In the genomic region with DNA sequence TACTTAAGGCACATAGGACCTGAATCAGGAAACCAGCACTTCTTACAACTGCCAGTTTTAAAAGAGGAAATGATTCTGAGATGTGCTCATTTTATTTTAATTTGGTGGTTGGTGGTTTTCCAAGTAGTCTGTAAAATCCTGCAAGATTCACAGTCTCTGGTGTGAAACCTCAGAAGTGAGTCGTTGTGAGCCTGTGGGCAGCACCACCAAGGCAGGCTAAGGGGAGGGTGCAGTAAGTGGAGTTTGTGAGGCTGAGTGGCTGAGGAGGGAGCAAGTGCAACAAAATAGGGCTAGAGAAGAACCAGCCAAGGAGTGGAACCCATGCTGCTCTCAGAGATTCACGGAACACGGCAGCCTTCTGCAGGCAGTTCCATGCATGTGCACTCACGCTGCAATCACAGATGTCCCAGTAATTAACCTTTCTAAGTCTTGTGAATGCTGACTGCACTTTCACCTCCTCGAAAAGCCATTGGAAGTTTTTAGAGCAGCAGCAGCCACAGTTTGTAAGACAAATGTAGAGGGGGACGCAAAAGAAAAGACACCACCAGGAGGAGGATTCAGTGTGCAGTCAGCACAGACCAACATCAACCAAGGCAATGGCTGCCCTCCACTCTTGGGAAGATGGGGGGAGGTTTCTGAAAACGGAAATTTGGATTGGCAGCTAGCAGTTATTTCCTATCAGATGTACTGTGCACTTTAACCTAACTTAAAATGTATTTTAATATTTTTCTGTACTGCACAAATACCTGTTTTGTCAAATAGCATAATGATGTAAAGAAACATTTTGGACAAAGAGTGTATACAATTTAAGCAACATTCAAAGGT, we compare ENCODE assay signal across 8 cellular contexts. TPM values are rescaled to one million over a fixed set of nuclear protein-coding genes. Genes with fewer than 3 reads are reported as not detected.
DNase-seq lines count a peak whose midpoint lies in the region; ATAC-seq, FAIRE-seq and TF ChIP-seq lines count a peak whose summit lies in the region.

No MANE protein-coding gene starts in this region.

- WGBS in small intestine, 3 donors = 60 to 75% (median 65%) methylated on average over 7 of the region's 7 CpGs

- TF ChIP-seq CTCF in Peyer's patch (IDR thresholded peaks at IDR 0.05) = peak in 2 of 6 experiments; percentile 10 to 37

- peak overlapping the region in 1 of 2 donors; percentile 44 for H3K27ac Mint-ChIP-seq in activated naive CD4-positive, alpha-beta T cell treated with anti-CD3 and anti-CD28 coated beads, Interleukin-2, amount 50 U/mL, for 72 hours

- no peaks in the 10 kb centered on the region for H3K27me3 ChIP-seq in Peyer's patch
- no peaks in the 10 kb centered on the region for H3K27me3 ChIP-seq in small intestine (ENCODE audit: control insufficient read depth in 2 of 2, insufficient read depth in 2 of 2, low read length in 2 of 2)

- H3K36me3 ChIP-seq in Peyer's patch (peaks cover 0 to 10% (median 0%) of the 10 kb centered on the region in 3 donors), small intestine (ENCODE audit: control insufficient read depth in 2 of 2, insufficient read depth in 2 of 2, low read length in 2 of 2) (peaks cover 3 to 15% of the 10 kb centered on the region in 2 donors)

- H3K9me3 ChIP-seq in Peyer's patch (no peaks in the 10 kb centered on the region), small intestine (ENCODE audit: control insufficient read depth, low read depth) (no peaks in the 10 kb centered on the region)

- DNase-seq in Peyer's patch (peak in 2 of 3 donors; percentile 26 to 54), small intestine (peak; percentile 45), DMS153 treated with DMSO at 0.1 percent for 48 hours (lab: John Stamatoyannopoulos, UW; ENCODE audit: unreplicated experiment) (no peak), NCI-H146 (lab: John Stamatoyannopoulos, UW) (no peak)
- DNase-seq in activated naive CD4-positive, alpha-beta T cell treated with anti-CD3 and anti-CD28 coated beads, Interleukin-2, amount 50 U/mL, for 72 hours (ENCODE audit: low spot score in 2 of 2) = peak; percentile 46 to 69

- no peak overlapping the region for H3K27ac ChIP-seq in Peyer's patch
- no peak overlapping the region for H3K27ac ChIP-seq in small intestine (ENCODE audit: low read depth in 1 of 2, low read length in 1 of 2)

- TF ChIP-seq POLR2A in Peyer's patch (IDR thresholded peaks at IDR 0.05) = no peak

- no peaks in the 10 kb centered on the region for H3K9me3 Mint-ChIP-seq in activated naive CD4-positive, alpha-beta T cell treated with anti-CD3 and anti-CD28 coated beads, Interleukin-2, amount 50 U/mL, for 72 hours

- ATAC-seq in GM18861 (IDR thresholded peaks at IDR 0.05; ENCODE audit: unreplicated experiment) (peak; percentile 74), HG02943 (IDR thresholded peaks at IDR 0.05; ENCODE audit: low read depth, unreplicated experiment) (peak; percentile 57), SK-N-SH treated with all-trans-retinoic acid at 6 μM for 48 hours (no peak; the same call in 1 of the 3 replicates)
- ATAC-seq in activated naive CD4-positive, alpha-beta T cell treated with anti-CD3 and anti-CD28 coated beads, Interleukin-2, amount 50 U/mL, for 72 hours = peak; percentile 98 to 100

- H3K4me1 ChIP-seq in Peyer's patch (peaks cover 0 to 6% (median 0%) of the 10 kb centered on the region in 4 donors), small intestine (ENCODE audit: control insufficient read depth in 2 of 2, insufficient read depth in 1 of 2, low read depth in 1 of 2, low read length in 1 of 2) (peaks cover 0 to 4% of the 10 kb centered on the region in 2 donors)

- H3K36me3 Mint-ChIP-seq in activated naive CD4-positive, alpha-beta T cell treated with anti-CD3 and anti-CD28 coated beads, Interleukin-2, amount 50 U/mL, for 72 hours = peaks cover 0 to 18% of the 10 kb centered on the region in 2 donors

- FAIRE-seq in small intestine (lab: Jason Lieb, UNC) = no peak

- no peak overlapping the region for H3K4me3 ChIP-seq in Peyer's patch
- no peak overlapping the region for H3K4me3 ChIP-seq in small intestine (ENCODE audit: low read depth in 1 of 2, low read length in 2 of 2)

TF ChIP-seq in SK-N-SH treated with all-trans-retinoic acid at 6 μM for 48 hours, 23 proteins besides CTCF, POLR2A, EP300 and RAD21:
- TF ChIP-seq ESRRG (CRISPR knock-in tag; IDR thresholded peaks at IDR 0.05) = no peak
- TF ChIP-seq, protein P1, sequence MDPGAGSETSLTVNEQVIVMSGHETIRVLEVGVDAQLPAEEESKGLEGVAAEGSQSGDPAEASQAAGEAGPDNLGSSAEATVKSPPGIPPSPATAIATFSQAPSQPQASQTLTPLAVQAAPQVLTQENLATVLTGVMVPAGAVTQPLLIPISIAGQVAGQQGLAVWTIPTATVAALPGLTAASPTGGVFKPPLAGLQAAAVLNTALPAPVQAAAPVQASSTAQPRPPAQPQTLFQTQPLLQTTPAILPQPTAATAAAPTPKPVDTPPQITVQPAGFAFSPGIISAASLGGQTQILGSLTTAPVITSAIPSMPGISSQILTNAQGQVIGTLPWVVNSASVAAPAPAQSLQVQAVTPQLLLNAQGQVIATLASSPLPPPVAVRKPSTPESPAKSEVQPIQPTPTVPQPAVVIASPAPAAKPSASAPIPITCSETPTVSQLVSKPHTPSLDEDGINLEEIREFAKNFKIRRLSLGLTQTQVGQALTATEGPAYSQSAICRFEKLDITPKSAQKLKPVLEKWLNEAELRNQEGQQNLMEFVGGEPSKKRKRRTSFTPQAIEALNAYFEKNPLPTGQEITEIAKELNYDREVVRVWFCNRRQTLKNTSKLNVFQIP (CRISPR knock-in tag; IDR thresholded peaks at IDR 0.05; ENCODE audit: borderline replicate concordance, low read depth) = no peak
- no peak for TF ChIP-seq PATZ1 (CRISPR knock-in tag; IDR thresholded peaks at IDR 0.05; ENCODE audit: borderline replicate concordance)
- no peak for TF ChIP-seq SNAI2 (CRISPR knock-in tag; IDR thresholded peaks at IDR 0.05)
- no peak for TF ChIP-seq TSHZ2 (CRISPR knock-in tag; IDR thresholded peaks at IDR 0.05)
- TF ChIP-seq ZFP3 (CRISPR knock-in tag; IDR thresholded peaks at IDR 0.05) = no peak
- no peak for TF ChIP-seq CSDC2 (CRISPR knock-in tag; IDR thresholded peaks at IDR 0.05)
- no peak for TF ChIP-seq BACH2 (CRISPR knock-in tag; IDR thresholded peaks at IDR 0.05; ENCODE audit: borderline replicate concordance)
- no peak for TF ChIP-seq ZNF565 (CRISPR knock-in tag; conservative IDR thresholded peaks at IDR 0.05; ENCODE audit: low read depth)
- TF ChIP-seq RARB (CRISPR knock-in tag; IDR thresholded peaks at IDR 0.05) = no peak
- TF ChIP-seq OSR1 (CRISPR knock-in tag; IDR thresholded peaks at IDR 0.05) = no peak
- no peak for TF ChIP-seq CREB5 (CRISPR knock-in tag; IDR thresholded peaks at IDR 0.05; ENCODE audit: low read depth)
- TF ChIP-seq ISL1 (CRISPR knock-in tag; IDR thresholded peaks at IDR 0.05) = no peak
- no peak for TF ChIP-seq TOX (CRISPR knock-in tag; IDR thresholded peaks at IDR 0.05; ENCODE audit: borderline replicate concordance)

RNA-seq across cellular contexts. Expression of gene ESD, which starts 44.9 kb away (rescaled TPM):
- total RNA-seq in Peyer's patch = 10 to 100 TPM; 52.7 to 76.7 (median 66.1) TPM
- total RNA-seq in activated naive CD4-positive, alpha-beta T cell treated with anti-CD3 and anti-CD28 coated beads, Interleukin-2, amount 50 U/mL, for 72 hours = 100 to 1,000 TPM; 113 to 137 TPM
- 100 to 1,000 TPM; 108 to 121 (median 117) TPM for polyA plus RNA-seq in small intestine

Comparison
In these comparisons a context has a peak if more than half of its experiments do, and no peak if none do; other contexts are left out.
1. DNase-seq: peak in Peyer's patch (2 of 3), activated naive CD4-positive, alpha-beta T cell treated with anti-CD3 and anti-CD28 coated beads, Interleukin-2, amount 50 U/mL, for 72 hours (2 of 2) and small intestine (single experiment); none in DMS153 treated with DMSO at 0.1 percent for 48 hours (single experiment) and NCI-H146 (single experiment).